1 cellular context compared by ENCODE assay signal in the genomic region with DNA sequence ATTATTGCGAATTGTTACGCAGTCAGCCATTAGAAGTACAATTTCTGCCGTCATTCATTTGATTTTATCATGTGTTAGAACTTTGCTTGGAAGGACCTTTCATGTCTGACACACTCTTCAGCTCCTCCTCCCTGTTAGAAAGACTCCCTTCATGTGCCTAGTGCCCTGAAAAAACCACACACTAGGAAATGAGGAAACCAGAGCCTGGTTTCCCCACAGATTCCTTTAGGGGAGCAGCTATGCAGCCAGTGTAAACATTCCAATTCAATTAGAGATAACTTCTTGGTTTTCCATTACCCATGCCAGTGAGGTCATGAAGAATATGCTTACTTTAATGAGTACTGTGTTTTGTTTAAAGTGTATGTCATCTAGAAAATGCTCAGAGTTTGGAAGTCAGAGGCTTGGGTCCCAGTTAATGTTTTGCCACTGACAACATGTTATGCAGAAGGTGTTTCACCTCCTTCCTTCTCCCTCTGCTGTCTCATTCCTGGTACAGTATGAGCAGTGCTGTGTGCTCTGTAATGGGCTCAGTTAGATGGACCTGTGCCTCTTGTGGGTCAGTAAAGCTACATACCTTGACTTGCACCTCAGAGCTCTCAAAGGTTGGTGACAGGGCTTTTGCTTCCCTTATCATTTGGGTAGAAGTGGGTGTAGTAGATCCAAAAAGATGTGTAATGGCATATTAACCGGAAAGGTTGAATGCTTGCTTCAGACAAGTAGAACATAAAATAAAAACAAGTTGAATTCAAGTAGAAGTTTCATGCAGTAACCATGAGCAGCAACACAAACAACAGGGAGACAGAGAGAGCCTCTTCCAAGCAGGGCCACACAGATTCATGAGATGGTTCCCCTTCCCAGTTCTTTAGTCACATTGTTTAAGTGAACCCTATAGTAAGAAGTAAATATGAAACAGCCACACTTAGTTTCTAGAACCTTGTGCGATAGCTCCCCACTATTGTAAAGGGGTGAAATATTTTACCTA.
TF ChIP-seq lines count a peak whose summit lies in the region.

No MANE protein-coding gene starts in this region.

TF ChIP-seq in GM23338, 12 proteins besides CTCF, POLR2A, EP300 and RAD21 (continued from another document):
- TF ChIP-seq, protein P1, sequence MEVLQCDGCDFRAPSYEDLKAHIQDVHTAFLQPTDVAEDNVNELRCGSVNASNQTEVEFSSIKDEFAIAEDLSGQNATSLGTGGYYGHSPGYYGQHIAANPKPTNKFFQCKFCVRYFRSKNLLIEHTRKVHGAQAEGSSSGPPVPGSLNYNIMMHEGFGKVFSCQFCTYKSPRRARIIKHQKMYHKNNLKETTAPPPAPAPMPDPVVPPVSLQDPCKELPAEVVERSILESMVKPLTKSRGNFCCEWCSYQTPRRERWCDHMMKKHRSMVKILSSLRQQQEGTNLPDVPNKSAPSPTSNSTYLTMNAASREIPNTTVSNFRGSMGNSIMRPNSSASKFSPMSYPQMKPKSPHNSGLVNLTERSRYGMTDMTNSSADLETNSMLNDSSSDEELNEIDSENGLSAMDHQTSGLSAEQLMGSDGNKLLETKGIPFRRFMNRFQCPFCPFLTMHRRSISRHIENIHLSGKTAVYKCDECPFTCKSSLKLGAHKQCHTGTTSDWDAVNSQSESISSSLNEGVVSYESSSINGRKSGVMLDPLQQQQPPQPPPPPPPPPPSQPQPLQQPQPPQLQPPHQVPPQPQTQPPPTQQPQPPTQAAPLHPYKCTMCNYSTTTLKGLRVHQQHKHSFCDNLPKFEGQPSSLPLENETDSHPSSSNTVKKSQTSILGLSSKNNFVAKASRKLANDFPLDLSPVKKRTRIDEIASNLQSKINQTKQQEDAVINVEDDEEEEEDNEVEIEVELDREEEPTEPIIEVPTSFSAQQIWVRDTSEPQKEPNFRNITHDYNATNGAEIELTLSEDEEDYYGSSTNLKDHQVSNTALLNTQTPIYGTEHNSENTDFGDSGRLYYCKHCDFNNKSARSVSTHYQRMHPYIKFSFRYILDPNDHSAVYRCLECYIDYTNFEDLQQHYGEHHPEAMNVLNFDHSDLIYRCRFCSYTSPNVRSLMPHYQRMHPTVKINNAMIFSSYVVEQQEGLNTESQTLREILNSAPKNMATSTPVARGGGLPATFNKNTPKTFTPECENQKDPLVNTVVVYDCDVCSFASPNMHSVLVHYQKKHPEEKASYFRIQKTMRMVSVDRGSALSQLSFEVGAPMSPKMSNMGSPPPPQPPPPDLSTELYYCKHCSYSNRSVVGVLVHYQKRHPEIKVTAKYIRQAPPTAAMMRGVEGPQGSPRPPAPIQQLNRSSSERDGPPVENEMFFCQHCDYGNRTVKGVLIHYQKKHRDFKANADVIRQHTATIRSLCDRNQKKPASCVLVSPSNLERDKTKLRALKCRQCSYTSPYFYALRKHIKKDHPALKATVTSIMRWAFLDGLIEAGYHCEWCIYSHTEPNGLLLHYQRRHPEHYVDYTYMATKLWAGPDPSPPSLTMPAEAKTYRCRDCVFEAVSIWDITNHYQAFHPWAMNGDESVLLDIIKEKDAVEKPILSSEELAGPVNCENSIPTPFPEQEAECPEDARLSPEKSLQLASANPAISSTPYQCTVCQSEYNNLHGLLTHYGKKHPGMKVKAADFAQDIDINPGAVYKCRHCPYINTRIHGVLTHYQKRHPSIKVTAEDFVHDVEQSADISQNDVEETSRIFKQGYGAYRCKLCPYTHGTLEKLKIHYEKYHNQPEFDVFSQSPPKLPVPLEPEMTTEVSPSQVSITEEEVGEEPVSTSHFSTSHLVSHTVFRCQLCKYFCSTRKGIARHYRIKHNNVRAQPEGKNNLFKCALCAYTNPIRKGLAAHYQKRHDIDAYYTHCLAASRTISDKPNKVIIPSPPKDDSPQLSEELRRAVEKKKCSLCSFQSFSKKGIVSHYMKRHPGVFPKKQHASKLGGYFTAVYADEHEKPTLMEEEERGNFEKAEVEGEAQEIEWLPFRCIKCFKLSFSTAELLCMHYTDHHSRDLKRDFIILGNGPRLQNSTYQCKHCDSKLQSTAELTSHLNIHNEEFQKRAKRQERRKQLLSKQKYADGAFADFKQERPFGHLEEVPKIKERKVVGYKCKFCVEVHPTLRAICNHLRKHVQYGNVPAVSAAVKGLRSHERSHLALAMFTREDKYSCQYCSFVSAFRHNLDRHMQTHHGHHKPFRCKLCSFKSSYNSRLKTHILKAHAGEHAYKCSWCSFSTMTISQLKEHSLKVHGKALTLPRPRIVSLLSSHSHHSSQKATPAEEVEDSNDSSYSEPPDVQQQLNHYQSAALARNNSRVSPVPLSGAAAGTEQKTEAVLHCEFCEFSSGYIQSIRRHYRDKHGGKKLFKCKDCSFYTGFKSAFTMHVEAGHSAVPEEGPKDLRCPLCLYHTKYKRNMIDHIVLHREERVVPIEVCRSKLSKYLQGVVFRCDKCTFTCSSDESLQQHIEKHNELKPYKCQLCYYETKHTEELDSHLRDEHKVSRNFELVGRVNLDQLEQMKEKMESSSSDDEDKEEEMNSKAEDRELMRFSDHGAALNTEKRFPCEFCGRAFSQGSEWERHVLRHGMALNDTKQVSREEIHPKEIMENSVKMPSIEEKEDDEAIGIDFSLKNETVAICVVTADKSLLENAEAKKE (CRISPR knock-in tag; IDR thresholded peaks at IDR 0.05): no peak
- TF ChIP-seq ZNF114 (CRISPR knock-in tag; IDR thresholded peaks at IDR 0.05) (no peak), CREB1 (CRISPR knock-in tag; IDR thresholded peaks at IDR 0.05; ENCODE audit: low read depth) (no peak), POLR2AphosphoS5 (IDR thresholded peaks at IDR 0.05; ENCODE audit: low read depth) (no peak), EZH2 (IDR thresholded peaks at IDR 0.05; ENCODE audit: low read depth, unreplicated experiment) (no peak), STAT1 (IDR thresholded peaks at IDR 0.05; ENCODE audit: unreplicated experiment) (no peak)
- TF ChIP-seq, protein P2, sequence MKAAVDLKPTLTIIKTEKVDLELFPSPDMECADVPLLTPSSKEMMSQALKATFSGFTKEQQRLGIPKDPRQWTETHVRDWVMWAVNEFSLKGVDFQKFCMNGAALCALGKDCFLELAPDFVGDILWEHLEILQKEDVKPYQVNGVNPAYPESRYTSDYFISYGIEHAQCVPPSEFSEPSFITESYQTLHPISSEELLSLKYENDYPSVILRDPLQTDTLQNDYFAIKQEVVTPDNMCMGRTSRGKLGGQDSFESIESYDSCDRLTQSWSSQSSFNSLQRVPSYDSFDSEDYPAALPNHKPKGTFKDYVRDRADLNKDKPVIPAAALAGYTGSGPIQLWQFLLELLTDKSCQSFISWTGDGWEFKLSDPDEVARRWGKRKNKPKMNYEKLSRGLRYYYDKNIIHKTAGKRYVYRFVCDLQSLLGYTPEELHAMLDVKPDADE (IDR thresholded peaks at IDR 0.05): no peak
